Comparison of ENCODE assay signal across 9 cellular contexts in genomic region chr15:101152914-101153313, GRCh38.
DNase-seq lines count a peak whose midpoint lies in the region; ATAC-seq and TF ChIP-seq lines count a peak whose summit lies in the region.
"Had no signal": no experiment of that assay in that cellular context is flagged by ENCODE, and none has a peak within 500 bp of the region (broad histone marks: within the 10 kb centered on the region; RNA-seq: fewer than 3 reads in every experiment).

No MANE protein-coding gene starts in this region.

- no peak overlapping the region for H4K5ac ChIP-seq in IMR-90 (ENCODE audit: low read depth, low read length)

- no peak for ATAC-seq in IMR-90 (ENCODE audit: low read depth)
- no peak for ATAC-seq in HG02973 (IDR thresholded peaks at IDR 0.05; ENCODE audit: unreplicated experiment)

- H3K9ac ChIP-seq in IMR-90 (ENCODE audit: low read depth, low read length) = no peak overlapping the region
- H3K9ac ChIP-seq in trophoblast cell (ENCODE audit: low read length) = no peak overlapping the region

- H3K4ac ChIP-seq in IMR-90 (ENCODE audit: low read depth, low read length) (no peak overlapping the region), trophoblast cell (ENCODE audit: low read depth, low read length) (no peak overlapping the region)

- WGBS in IMR-90 (ENCODE audit: extremely low coverage in 2 of 2, insufficient read length in 1 of 2), 2 experiments = no CpG with 5 or more reads among the region's 10 CpGs
- no CpG with 5 or more reads among the region's 10 CpGs for WGBS in trophoblast cell (ENCODE audit: extremely low coverage, insufficient coverage, insufficient read length)

- H4K12ac ChIP-seq in trophoblast cell (ENCODE audit: low read depth, low read length) = no peak overlapping the region

- H3K79me1 ChIP-seq in IMR-90 (ENCODE audit: low read depth in 1 of 2, low read length in 2 of 2) (no peaks in the 10 kb centered on the region), trophoblast cell (ENCODE audit: low read length) (peaks cover 10% of the 10 kb centered on the region)

- H4K20me1 ChIP-seq in IMR-90 (ENCODE audit: insufficient read depth, low read length) = no peaks in the 10 kb centered on the region

- H3K27me3 ChIP-seq in IMR-90 (ENCODE audit: control insufficient read depth, insufficient read depth, low read length) = no peaks in the 10 kb centered on the region
- no peaks in the 10 kb centered on the region for H3K27me3 ChIP-seq in trophoblast cell (ENCODE audit: insufficient read depth, low read length)
- H3K27me3 ChIP-seq: SJSA1 had no signal

- H3K4me1 ChIP-seq in IMR-90 (ENCODE audit: control insufficient read depth, insufficient read depth, low read length) = no peaks in the 10 kb centered on the region; the same call in 1 of the 2 replicates
- peaks cover 11 to 20% of the 10 kb centered on the region in 2 experiments for H3K4me1 ChIP-seq in trophoblast cell (ENCODE audit: control insufficient read depth in 1 of 2, insufficient read depth in 2 of 2, low read length in 2 of 2)

- H2AFZ ChIP-seq in IMR-90 (replicated peaks; ENCODE audit: low read length, poor library complexity) (no peak overlapping the region), trophoblast cell (ENCODE audit: insufficient read depth, low read length, poor library complexity) (no peak overlapping the region)

- peaks cover 4% of the 10 kb centered on the region for H3K79me2 ChIP-seq in trophoblast cell (ENCODE audit: control insufficient read depth, insufficient read depth, low read length, poor library complexity)

- peaks cover 5% of the 10 kb centered on the region; the same call in 1 of the 2 replicates for H3K9me1 ChIP-seq in IMR-90 (ENCODE audit: insufficient read depth, low read length)

- no peak for TF ChIP-seq POLR2A in IMR-90 (IDR thresholded peaks at IDR 0.05; ENCODE audit: low read depth, low read length)

- H2AK5ac ChIP-seq in IMR-90 (ENCODE audit: low read depth, low read length) (no peak overlapping the region), trophoblast cell (ENCODE audit: low read length) (no peak overlapping the region)

- H3K9me3 ChIP-seq in IMR-90 (ENCODE audit: control insufficient read depth, insufficient read depth, low read length) (no peaks in the 10 kb centered on the region), trophoblast cell (ENCODE audit: insufficient read depth, low read depth, low read length) (peaks cover 4% of the 10 kb centered on the region)
- H3K9me3 ChIP-seq: SJSA1 had no signal

- no peak overlapping the region; the same call in 1 of the 2 replicates for H3K14ac ChIP-seq in IMR-90 (replicated peaks; ENCODE audit: low read depth, low read length)
- H3K14ac ChIP-seq in trophoblast cell (ENCODE audit: low read length) = no peak overlapping the region

- intact Hi-C loops in IMR-90 (cut with micrococcal nuclease) = no loop called here

- dilution Hi-C loops in IMR-90 (cut with HindIII; ENCODE audit: low sequenced_read_pairs, unreplicated experiment) = no loop called here

- POLR2A ChIA-PET in IMR-90 (lab: Charles Lee; ENCODE audit: unreplicated experiment) = no interaction called here
- POLR2A ChIA-PET in RWPE1 (lab: Yijun Ruan, JAX; ENCODE audit: low non-redundant PET) = no interaction called here

- no peaks in the 10 kb centered on the region for H3K36me3 ChIP-seq in IMR-90 (ENCODE audit: control insufficient read depth, insufficient read depth, low read length)
- no peaks in the 10 kb centered on the region for H3K36me3 ChIP-seq in trophoblast cell (ENCODE audit: control insufficient read depth in 1 of 2, insufficient read depth in 2 of 2, low read length in 2 of 2)
- H3K36me3 ChIP-seq: SJSA1 had no signal

- H3K23ac ChIP-seq in IMR-90 (ENCODE audit: low read depth, low read length) (no peak overlapping the region; the same call in 1 of the 2 replicates), trophoblast cell (ENCODE audit: low read length) (no peak overlapping the region)

- BruUV-seq in IMR-90 (replicated peaks; lab: Mats Ljungman, UMichigan) = no TSS peak

- no peak overlapping the region for H2AK9ac ChIP-seq in IMR-90 (replicated peaks; ENCODE audit: low read depth, low read length, poor library complexity)

- H2BK15ac ChIP-seq in IMR-90 (ENCODE audit: low read depth, low read length) = no peak overlapping the region

- no peak overlapping the region for H2BK120ac ChIP-seq in IMR-90 (ENCODE audit: low read depth, low read length)
- no peak overlapping the region for H2BK120ac ChIP-seq in trophoblast cell (ENCODE audit: insufficient read depth, low read length, poor library complexity)

- H2BK5ac ChIP-seq in IMR-90 (ENCODE audit: low read depth, low read length, poor library complexity, severe bottlenecking) = no peak overlapping the region
- no peak overlapping the region for H2BK5ac ChIP-seq in trophoblast cell (ENCODE audit: low read depth, low read length, poor library complexity)

- CTCF ChIA-PET in IMR-90 (lab: Yijun Ruan, JAX) = no interaction called here
- CTCF ChIA-PET in RWPE1 (lab: Yijun Ruan, JAX) = interaction anchor here (0.5 to 0.6 kb wide), 2 partner anchors 48 to 542 kb away, joined by 3 read pairs; no protein-coding TSS in a partner anchor

- peak; percentile 10 for DNase-seq in DMS53 (lab: John Stamatoyannopoulos, UW)
- DNase-seq in DMS53 treated with DMSO at 0.1 percent for 48 hours (lab: John Stamatoyannopoulos, UW; ENCODE audit: unreplicated experiment) = no peak
- no peak for DNase-seq in IMR-90
- peak; percentile 27 to 64 for DNase-seq in T47D (ENCODE audit: low read depth in 1 of 2, low spot score in 1 of 2)
- DNase-seq in trophoblast cell = peak; percentile 19 to 34
- no peak for DNase-seq in RWPE1 (ENCODE audit: low spot score)
- DNase-seq in NOMO-1 (lab: John Stamatoyannopoulos, UW; ENCODE audit: unreplicated experiment in 2 of 2) = no peak

- no peak for TF ChIP-seq RAD21 in IMR-90 (IDR thresholded peaks at IDR 0.05; ENCODE audit: low read length)

- H3K18ac ChIP-seq in IMR-90 (ENCODE audit: low read depth, low read length) = no peak overlapping the region
- no peak overlapping the region for H3K18ac ChIP-seq in trophoblast cell (ENCODE audit: low read length)

- H3K4me3 ChIP-seq in IMR-90 (ENCODE audit: insufficient read depth, low read depth, low read length) (no peak overlapping the region), trophoblast cell (ENCODE audit: low read depth, low read length) (no peak overlapping the region)
- H3K4me3 ChIP-seq: SJSA1 had no signal

- no peak overlapping the region for H4K91ac ChIP-seq in IMR-90 (ENCODE audit: insufficient read depth, low read depth, low read length)
- no peak overlapping the region for H4K91ac ChIP-seq in trophoblast cell (ENCODE audit: low read depth, low read length)

- TF ChIP-seq CTCF in IMR-90 (conservative IDR thresholded peaks at IDR 0.05; ENCODE audit: low read depth, low read length) = 0 out of 2 replicates have a peak, but pooled peaks have one; percentile 10
- no peak; the same call in 1 of the 2 replicates for TF ChIP-seq CTCF in RWPE1 (conservative IDR thresholded peaks at IDR 0.05; ENCODE audit: low read depth)

- H3K27ac ChIP-seq in IMR-90 (ENCODE audit: insufficient read depth, low read length) (no peak overlapping the region), trophoblast cell (ENCODE audit: low read depth, low read length) (no peak overlapping the region), RWPE1 (no peak overlapping the region)
- H3K27ac ChIP-seq: SJSA1 had no signal

- H3K56ac ChIP-seq in IMR-90 (ENCODE audit: extremely low read depth, insufficient read depth, low read length) = no peak overlapping the region

- in situ Hi-C loops in IMR-90 (cut with MboI; ENCODE audit: low sequenced_read_pairs) (no loop called here), T47D (cut with HindIII; ENCODE audit: low pct_unique_long_range_greater_than_20kb, low sequenced_read_pairs) (no loop called here)

- no peak overlapping the region for H2BK20ac ChIP-seq in IMR-90 (ENCODE audit: low read depth, low read length)

- no peak overlapping the region for H3K4me2 ChIP-seq in IMR-90 (ENCODE audit: low read depth, low read length)
- H3K4me2 ChIP-seq in trophoblast cell (ENCODE audit: low read length) = no peak overlapping the region

- H4K8ac ChIP-seq in IMR-90 (ENCODE audit: low read depth in 2 of 2, low read length in 2 of 2) (no peak overlapping the region), trophoblast cell (ENCODE audit: low read depth, low read length) (no peak overlapping the region)

- no peak overlapping the region for H2BK12ac ChIP-seq in trophoblast cell (ENCODE audit: low read length)

TF ChIP-seq in IMR-90, 13 proteins besides CTCF, POLR2A, EP300 and RAD21 (continues in another document):
- TF ChIP-seq USF2 (IDR thresholded peaks at IDR 0.05; ENCODE audit: low read depth, low read length) (no peak), SMC3 (IDR thresholded peaks at IDR 0.05; ENCODE audit: low read depth, low read length) (no peak), CHD1 (IDR thresholded peaks at IDR 0.05; ENCODE audit: low read depth, low read length) (no peak), FOS (IDR thresholded peaks at IDR 0.05; ENCODE audit: low read depth, low read length) (no peak), ELK1 (IDR thresholded peaks at IDR 0.05; ENCODE audit: borderline replicate concordance, low read depth, low read length) (no peak), CEBPB (IDR thresholded peaks at IDR 0.05; ENCODE audit: low read depth, low read length) (no peak), MAFK (IDR thresholded peaks at IDR 0.05; ENCODE audit: low read depth, low read length) (no peak), RFX5 (IDR thresholded peaks at IDR 0.05; ENCODE audit: low read depth, low read length) (no peak), MAZ (IDR thresholded peaks at IDR 0.05; ENCODE audit: borderline replicate concordance, low read depth, low read length) (no peak), BHLHE40 (IDR thresholded peaks at IDR 0.05; ENCODE audit: low read depth, low read length) (no peak), RCOR1 (IDR thresholded peaks at IDR 0.05; ENCODE audit: insufficient replicate concordance, low read length) (no peak), NFE2L2 (IDR thresholded peaks at IDR 0.05; ENCODE audit: low read depth, low read length) (no peak)

Comparison
In these comparisons a context has a peak if more than half of its experiments do, and no peak if none do; other contexts are left out.
1. DNase-seq: peak in DMS53 (single experiment), T47D (2 of 2) and trophoblast cell (2 of 2); none in DMS53 treated with DMSO at 0.1 percent for 48 hours (single experiment), IMR-90 (single experiment), RWPE1 (single experiment) and NOMO-1 (0 of 2).